ENCODE assay signal across 21 cellular contexts in genomic region chr1:12565966-12566352, GRCh38. TPM values are rescaled to one million over a fixed set of nuclear protein-coding genes. Genes with fewer than 3 reads are reported as not detected.
DNase-seq lines count a peak whose midpoint lies in the region; ATAC-seq and TF ChIP-seq lines count a peak whose summit lies in the region.
"Had no signal": no experiment of that assay in that cellular context is flagged by ENCODE, and none has a peak within 500 bp of the region (broad histone marks: within the 10 kb centered on the region; RNA-seq: fewer than 3 reads in every experiment).

No MANE protein-coding gene starts in this region.

- no peaks in the 10 kb centered on the region for H4K20me1 ChIP-seq in PC-9 (ENCODE audit: insufficient read depth)

- 59 to 72% methylated on average over 5 of the region's 7 CpGs for WGBS in gastroesophageal sphincter (ENCODE audit: low coverage in 1 of 2), 2 donors
- whole genome bisulfite sequencing in sigmoid colon, 2 donors, result 87 to 91% methylated on average over 7 of the region's 7 CpGs

- DNase-seq in NCI-H2029 (lab: John Stamatoyannopoulos, UW), result peak; percentile 69
- DNase-seq in Panc1 (ENCODE audit: low read depth, low spot score), result no peak
- no peak for DNase-seq in sigmoid colon
- no peak for DNase-seq in GM19240 (ENCODE audit: insufficient read length, low spot score)
- DNase-seq in nucleus accumbens (lab: John Stamatoyannopoulos, UW), result no peak
- DNase-seq in effector CD8-positive, alpha-beta T cell (lab: John Stamatoyannopoulos, UW), result no peak
- no peak for DNase-seq in PC-9
- DNase-seq: activated CD4-positive, alpha-beta memory T cell treated with anti-CD3 and anti-CD28 coated beads, Interleukin-2, amount 10 ng/mL, durations not matched to agents 7 days and 5 days; activated T-cell treated with anti-CD3 and anti-CD28 coated beads, Interleukin-2, amount 50 U/mL, for 72 hours; central memory CD4-positive, alpha-beta T cell; COR-L47; effector memory CD4-positive, alpha-beta T cell; GF-D8; MV-4-11; NCI-H2081 treated with DMSO at 0.1 percent for 48 hours; NCI-H82; stimulated activated CD4-positive, alpha-beta T cell treated with anti-CD3 and anti-CD28 coated beads, Interleukin-2, amount 100 ng/mL, for 24 hours; T-helper 1 cell; WERI-Rb-1 had no signal

- POLR2A ChIA-PET in Panc1 (lab: Charles Lee), result no interaction called here
- POLR2A ChIA-PET in PC-9 (lab: Charles Lee; ENCODE audit: unreplicated experiment), result interaction anchor here (0.6 kb wide), 1 partner anchor 111 kb away, joined by 4 read pairs; no protein-coding TSS in a partner anchor

- H3K36me3 ChIP-seq in Panc1 (ENCODE audit: control insufficient read depth, insufficient read depth, low read length) (no peaks in the 10 kb centered on the region), gastroesophageal sphincter (peaks cover 0 to 52% of the 10 kb centered on the region in 2 donors), sigmoid colon (peaks cover 0 to 30% (median 18%) of the 10 kb centered on the region in 4 donors), PC-9 (ENCODE audit: low read depth) (peaks cover 14% of the 10 kb centered on the region)
- H3K36me3 ChIP-seq: neutrophil, WERI-Rb-1 had no signal

- peak; percentile 69 for ATAC-seq in Panc1
- peak; percentile 17 for ATAC-seq in gastroesophageal sphincter
- ATAC-seq: activated T-cell treated with anti-CD3 and anti-CD28 coated beads, Interleukin-2, amount 50 U/mL, for 72 hours had no signal

- intact Hi-C loops in Panc1 (cut with micrococcal nuclease; ENCODE audit: unreplicated experiment), result no loop called here
- intact Hi-C loops in sigmoid colon (cut with DNase I), result no loop called here
- intact Hi-C loops in PC-9 (cut with micrococcal nuclease; ENCODE audit: unreplicated experiment), result no loop called here

- H3K9me3 ChIP-seq in Panc1 (ENCODE audit: control insufficient read depth, insufficient read depth, low read depth, low read length), result peaks cover 11% of the 10 kb centered on the region; the same call in 1 of the 2 replicates
- H3K9me3 ChIP-seq in gastroesophageal sphincter, result peaks cover 0 to 14% (median 0%) of the 10 kb centered on the region in 3 donors
- peaks cover 0 to 5% (median 0%) of the 10 kb centered on the region in 4 donors for H3K9me3 ChIP-seq in sigmoid colon
- 0 out of 2 replicates have a peak, but pooled peaks cover 4% of the 10 kb centered on the region for H3K9me3 ChIP-seq in PC-9 (ENCODE audit: insufficient read depth, low read depth)
- H3K9me3 ChIP-seq: neutrophil had no signal

- H3K27ac ChIP-seq in Panc1 (ENCODE audit: low read length) (peak overlapping the region; percentile 37; the same call in 1 of the 2 replicates), gastroesophageal sphincter (peak overlapping the region; percentile 6 to 79 (median 76)), sigmoid colon (peak overlapping the region in 3 of 4 donors; percentile 7 to 70 (median 57)), PC-9 (no peak overlapping the region)
- H3K27ac ChIP-seq: neutrophil, WERI-Rb-1 had no signal

- no peak overlapping the region for H2AFZ ChIP-seq in PC-9

- no peak for TF ChIP-seq EP300 in gastroesophageal sphincter (IDR thresholded peaks at IDR 0.05)
- no peak for TF ChIP-seq EP300 in sigmoid colon (IDR thresholded peaks at IDR 0.05)

- peaks cover 16% of the 10 kb centered on the region for H3K4me1 ChIP-seq in Panc1 (ENCODE audit: control insufficient read depth, insufficient read depth, low read length)
- H3K4me1 ChIP-seq in gastroesophageal sphincter, result peaks cover 0 to 34% (median 10%) of the 10 kb centered on the region in 3 donors
- peaks cover 0 to 22% (median 11%) of the 10 kb centered on the region in 4 donors for H3K4me1 ChIP-seq in sigmoid colon
- no peaks in the 10 kb centered on the region for H3K4me1 ChIP-seq in PC-9 (replicated peaks; ENCODE audit: insufficient read depth)

- no peak for TF ChIP-seq CTCF in Panc1 (IDR thresholded peaks at IDR 0.05)
- no peak for TF ChIP-seq CTCF in gastroesophageal sphincter (IDR thresholded peaks at IDR 0.05)
- TF ChIP-seq CTCF in sigmoid colon (IDR thresholded peaks at IDR 0.05), result no peak
- TF ChIP-seq CTCF in PC-9 (conservative IDR thresholded peaks at IDR 0.05), result no peak

- CTCF ChIA-PET in Panc1 (lab: Charles Lee), result no interaction called here
- CTCF ChIA-PET in PC-9 (lab: Charles Lee), result no interaction called here

- in situ Hi-C loops in Panc1 (cut with HindIII; ENCODE audit: low pct_unique_long_range_greater_than_20kb, low sequenced_read_pairs), result no loop called here

- TF ChIP-seq POLR2A in gastroesophageal sphincter (IDR thresholded peaks at IDR 0.05) (no peak), sigmoid colon (IDR thresholded peaks at IDR 0.05) (no peak)

- H3K4me3 ChIP-seq in Panc1 (ENCODE audit: low read depth in 2 of 2, low read length in 2 of 2) (no peak overlapping the region), gastroesophageal sphincter (no peak overlapping the region), sigmoid colon (no peak overlapping the region), PC-9 (no peak overlapping the region)

- BruUV-seq in Panc1 (replicated peaks; lab: Mats Ljungman, UMichigan) (no TSS peak), PC-9 (replicated peaks; lab: Mats Ljungman, UMichigan) (no TSS peak)

- H3F3A ChIP-seq in PC-9 (ENCODE audit: insufficient read depth, low read depth), result peaks cover 26% of the 10 kb centered on the region

- no peak overlapping the region for H3K4me2 ChIP-seq in PC-9

- no peaks in the 10 kb centered on the region for H3K79me2 ChIP-seq in PC-9 (ENCODE audit: low read depth)

- no peaks in the 10 kb centered on the region for H3K9me2 ChIP-seq in PC-9 (ENCODE audit: insufficient read depth)

- H3K27me3 ChIP-seq in Panc1 (ENCODE audit: control insufficient read depth, insufficient read depth, low read length) (no peaks in the 10 kb centered on the region), gastroesophageal sphincter (no peaks in the 10 kb centered on the region), sigmoid colon (no peaks in the 10 kb centered on the region), PC-9 (ENCODE audit: insufficient read depth, low read depth) (no peaks in the 10 kb centered on the region)
- H3K27me3 ChIP-seq: neutrophil had no signal

RNA-seq across cellular contexts. Expression of gene DHRS3, which starts 52.1 kb away (rescaled TPM):
- total RNA-seq in Panc1 (2021; ENCODE audit: unreplicated experiment), result 113 TPM
- 143 TPM for polyA plus RNA-seq in Panc1 (2012; ENCODE audit: insufficient read length)
- 100 to 1,000 TPM; 115 to 211 (median 186) TPM for total RNA-seq in gastroesophageal sphincter
- 100 to 1,000 TPM in 1 of 4 donors, 10 to 100 TPM in 3; 47.1 to 102 (median 73.1) TPM for total RNA-seq in sigmoid colon
- polyA plus RNA-seq in sigmoid colon, result 10 to 100 TPM; 34.8 to 47.9 (median 36.5) TPM
- total RNA-seq in PC-9 (2021), result 144 and 154 TPM in 2 replicates
